ENCODE assay signal across 25 cellular contexts in the genomic region with DNA sequence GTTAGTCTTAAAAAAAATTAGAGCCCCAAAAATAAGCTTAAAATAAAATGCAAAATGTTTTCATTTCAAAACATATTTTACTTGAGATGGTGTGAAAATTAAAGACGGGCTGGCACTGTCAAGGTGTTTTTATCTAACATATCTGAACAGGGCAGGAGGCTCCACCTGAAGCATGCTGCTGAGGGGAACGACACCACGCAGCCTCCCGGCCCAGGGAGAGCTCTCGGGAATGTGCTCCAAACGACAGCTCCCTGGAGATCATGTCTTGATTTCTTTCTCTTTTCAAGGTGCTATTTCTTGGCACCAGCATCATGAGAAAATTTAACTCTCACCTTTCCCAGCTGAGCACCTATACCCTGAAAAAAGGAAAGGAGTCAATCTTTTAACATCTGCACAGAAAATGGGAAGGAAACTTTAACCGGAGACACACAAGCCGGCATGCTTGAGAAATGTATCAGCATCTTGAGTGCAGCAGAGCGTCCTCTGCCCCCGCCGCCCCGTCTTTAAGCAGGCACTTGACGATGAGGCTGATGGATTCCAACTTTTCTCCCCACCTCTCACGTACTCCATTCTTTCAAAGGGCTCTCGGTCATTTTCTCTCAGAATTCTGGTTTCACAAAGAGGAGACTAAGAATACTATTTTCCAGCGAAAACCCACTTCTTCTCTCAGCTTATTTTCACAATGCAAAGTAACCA.
"Had no signal": no experiment of that assay in that cellular context is flagged by ENCODE, and none has a peak within 500 bp of the region (broad histone marks: within the 10 kb centered on the region; RNA-seq: fewer than 3 reads in every experiment).

No MANE protein-coding gene starts in this region.

- H3K36me3 ChIP-seq: transverse colon had no signal

- H3K4me3 ChIP-seq: gastroesophageal sphincter, heart right ventricle, lower lobe of right lung, transverse colon had no signal

- H3K4me1 ChIP-seq: gastroesophageal sphincter, heart right ventricle, lower lobe of right lung, transverse colon had no signal

- ATAC-seq: activated CD8-positive, alpha-beta memory T cell treated with anti-CD3 and anti-CD28 coated beads, Interleukin-2, amount 10 ng/mL, durations not matched to agents 7 days and 5 days; gastroesophageal sphincter; heart right ventricle; left lobe of liver; lower lobe of right lung; T-helper 17 cell had no signal

- H3K27me3 ChIP-seq: gastroesophageal sphincter, heart right ventricle, transverse colon had no signal

- H3K4me1 Mint-ChIP-seq: activated CD4-positive, alpha-beta memory T cell treated with anti-CD3 and anti-CD28 coated beads, Interleukin-2, amount 10 ng/mL, durations not matched to agents 7 days and 5 days; activated CD8-positive, alpha-beta memory T cell treated with anti-CD3 and anti-CD28 coated beads, Interleukin-2, amount 10 ng/mL, durations not matched to agents 7 days and 5 days; activated naive CD8-positive, alpha-beta T cell treated with anti-CD3 and anti-CD28 coated beads for 36 hours; neural crest cell had no signal

- H3K27ac Mint-ChIP-seq: activated CD4-positive, alpha-beta memory T cell treated with anti-CD3 and anti-CD28 coated beads, Interleukin-2, amount 10 ng/mL, durations not matched to agents 7 days and 5 days; activated CD4-positive, alpha-beta T cell treated with anti-CD3 and anti-CD28 coated beads, Interleukin-2, amount 10 ng/mL, durations not matched to agents 24 days and 14 days; activated CD8-positive, alpha-beta memory T cell treated with anti-CD3 and anti-CD28 coated beads, Interleukin-2, amount 10 ng/mL, durations not matched to agents 7 days and 5 days; activated naive CD8-positive, alpha-beta T cell treated with anti-CD3 and anti-CD28 coated beads for 36 hours; progenitor cell of endocrine pancreas; stimulated activated naive CD8-positive, alpha-beta T cell treated with anti-CD3 and anti-CD28 coated beads, Interleukin-15, Interleukin-2, amounts not matched to agents 100 ng/mL and 50 ng/mL, for 24 hours; T-helper 17 cell had no signal

- H3K9me3 Mint-ChIP-seq: activated CD4-positive, alpha-beta memory T cell treated with anti-CD3 and anti-CD28 coated beads, Interleukin-2, amount 10 ng/mL, durations not matched to agents 7 days and 5 days; activated CD4-positive, alpha-beta T cell treated with anti-CD3 and anti-CD28 coated beads, Interleukin-2, amount 10 ng/mL, durations not matched to agents 24 days and 14 days; activated naive CD8-positive, alpha-beta T cell treated with anti-CD3 and anti-CD28 coated beads for 36 hours; naive B cell; stimulated activated naive CD8-positive, alpha-beta T cell treated with anti-CD3 and anti-CD28 coated beads, Interleukin-15, Interleukin-2, amounts not matched to agents 100 ng/mL and 50 ng/mL, for 24 hours had no signal

- H3K4me3 Mint-ChIP-seq: activated CD4-positive, alpha-beta memory T cell treated with anti-CD3 and anti-CD28 coated beads, Interleukin-2, amount 10 ng/mL, durations not matched to agents 7 days and 5 days; activated CD4-positive, alpha-beta T cell treated with anti-CD3 and anti-CD28 coated beads, Interleukin-2, amount 10 ng/mL, durations not matched to agents 24 days and 14 days; activated CD8-positive, alpha-beta memory T cell treated with anti-CD3 and anti-CD28 coated beads, Interleukin-2, amount 10 ng/mL, durations not matched to agents 7 days and 5 days; activated naive CD8-positive, alpha-beta T cell treated with anti-CD3 and anti-CD28 coated beads for 36 hours; naive B cell; neural crest cell; stimulated activated naive CD8-positive, alpha-beta T cell treated with anti-CD3 and anti-CD28 coated beads, Interleukin-15, Interleukin-2, amounts not matched to agents 100 ng/mL and 50 ng/mL, for 24 hours; T-helper 17 cell had no signal

- DNase-seq: activated CD4-positive, alpha-beta memory T cell treated with anti-CD3 and anti-CD28 coated beads, Interleukin-2, amount 10 ng/mL, durations not matched to agents 7 days and 5 days; activated CD4-positive, alpha-beta T cell treated with anti-CD3 and anti-CD28 coated beads, Interleukin-2, amount 10 ng/mL, durations not matched to agents 24 days and 14 days; activated CD8-positive, alpha-beta memory T cell treated with anti-CD3 and anti-CD28 coated beads, Interleukin-2, amount 10 ng/mL, durations not matched to agents 7 days and 5 days; activated naive CD8-positive, alpha-beta T cell treated with anti-CD3 and anti-CD28 coated beads for 36 hours; activated T-cell treated with anti-CD3 and anti-CD28 coated beads for 4 hours; cerebellar nuclear complex; cortex of kidney; heart right ventricle; kidney; lower lobe of right lung; mesendoderm; naive B cell; occipital lobe; stimulated activated CD4-positive, alpha-beta T cell treated with anti-CD3 and anti-CD28 coated beads, Interleukin-12 subunit alpha, Interleukin-12 subunit beta, amount 100 ng/mL, for 4 hours; stimulated activated CD4-positive, alpha-beta T cell treated with anti-CD3 and anti-CD28 coated beads, Interleukin-4, amount 100 ng/mL, for 4 hours; substantia nigra; SW 1271; T-helper 17 cell; transverse colon had no signal

- H3K9me3 ChIP-seq: gastroesophageal sphincter, heart right ventricle, lower lobe of right lung, transverse colon had no signal

- H3K27me3 Mint-ChIP-seq: activated CD4-positive, alpha-beta memory T cell treated with anti-CD3 and anti-CD28 coated beads, Interleukin-2, amount 10 ng/mL, durations not matched to agents 7 days and 5 days; activated CD4-positive, alpha-beta T cell treated with anti-CD3 and anti-CD28 coated beads, Interleukin-2, amount 10 ng/mL, durations not matched to agents 24 days and 14 days; activated CD8-positive, alpha-beta memory T cell treated with anti-CD3 and anti-CD28 coated beads, Interleukin-2, amount 10 ng/mL, durations not matched to agents 7 days and 5 days; activated naive CD8-positive, alpha-beta T cell treated with anti-CD3 and anti-CD28 coated beads for 36 hours; naive B cell; progenitor cell of endocrine pancreas; stimulated activated naive CD8-positive, alpha-beta T cell treated with anti-CD3 and anti-CD28 coated beads, Interleukin-15, Interleukin-2, amounts not matched to agents 100 ng/mL and 50 ng/mL, for 24 hours; T-helper 17 cell had no signal

- H3K27ac ChIP-seq: epithelial cell of prostate, gastroesophageal sphincter, heart right ventricle, lower lobe of right lung, transverse colon had no signal
